In the genomic region with DNA sequence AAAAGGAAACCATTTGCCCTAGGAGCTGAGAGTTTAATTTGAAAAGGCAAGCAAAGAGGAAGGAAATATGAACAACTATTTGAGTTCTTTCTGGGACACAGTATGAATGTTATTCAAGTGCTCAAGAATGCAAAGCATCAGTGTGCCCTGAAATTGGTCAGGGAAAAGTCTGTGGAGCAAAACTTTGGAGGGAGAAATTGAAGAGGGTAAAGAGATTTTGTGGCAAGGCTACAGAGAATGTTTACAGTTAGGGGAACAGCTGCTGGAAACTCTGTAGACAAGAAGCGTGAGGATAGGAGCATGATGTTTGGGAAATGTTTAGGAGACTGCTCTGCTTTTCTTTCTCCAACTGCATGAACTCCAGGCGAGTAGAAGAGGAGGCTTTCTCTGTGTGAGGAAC, we compare ENCODE assay signal across 19 cellular contexts.
DNase-seq lines count a peak whose midpoint lies in the region; ATAC-seq, FAIRE-seq and TF ChIP-seq lines count a peak whose summit lies in the region.
"Had no signal": no experiment of that assay in that cellular context is flagged by ENCODE, and none has a peak within 500 bp of the region (broad histone marks: within the 10 kb centered on the region; RNA-seq: fewer than 3 reads in every experiment).

No MANE protein-coding gene starts in this region.

- H3K4me3 ChIP-seq in liver (ENCODE audit: low read depth in 1 of 3, low read length in 3 of 3) = no peak overlapping the region
- H3K4me3 ChIP-seq in HepG2 (replicated peaks in 1 of 3; ENCODE audit: insufficient read depth in 1 of 3, low read depth in 2 of 3, low read length in 3 of 3) = no peak overlapping the region
- H3K4me3 ChIP-seq in upper lobe of right lung = no peak overlapping the region
- H3K4me3 ChIP-seq: esophagus squamous epithelium, K562, psoas muscle, stomach had no signal

- TF ChIP-seq RAD21 in liver (IDR thresholded peaks at IDR 0.05) (no peak), HepG2 (CRISPR knock-in tag; IDR thresholded peaks at IDR 0.05) (no peak)

- 74% methylated on average over 2 of the region's 2 CpGs for WGBS in liver
- 31% methylated on average over 2 of the region's 2 CpGs for WGBS in HepG2 (ENCODE audit: low lambda C conversion rate)

- H3K4me1 ChIP-seq in liver (ENCODE audit: control insufficient read depth in 4 of 4, insufficient read depth in 4 of 4, low read length in 3 of 4) (no peaks in the 10 kb centered on the region), HepG2 (ENCODE audit: insufficient read depth, low read length) (no peaks in the 10 kb centered on the region), upper lobe of right lung (peaks cover 6% of the 10 kb centered on the region)
- H3K4me1 ChIP-seq: psoas muscle had no signal

- no peak overlapping the region for H3K9ac ChIP-seq in liver (ENCODE audit: low read depth in 1 of 2, low read length in 2 of 2)
- no peak overlapping the region for H3K9ac ChIP-seq in HepG2 (ENCODE audit: insufficient read depth, low read depth, low read length)

- POLR2A ChIA-PET in HepG2 (lab: Yijun Ruan, JAX) = no interaction called here
- POLR2A ChIA-PET in WTC11 (lab: Charles Lee) = no interaction called here

- no peak for TF ChIP-seq POLR2A in HepG2 (IDR thresholded peaks at IDR 0.05; ENCODE audit: insufficient read depth in 1 of 2, low read depth in 2 of 2, low read length in 2 of 2)

- TF ChIP-seq CTCF in liver (IDR thresholded peaks at IDR 0.05; ENCODE audit: low read depth, low read length, missing input control) (no peak), HepG2 (CRISPR knock-in tag; IDR thresholded peaks at IDR 0.05) (no peak), upper lobe of right lung (IDR thresholded peaks at IDR 0.05) (no peak), WTC11 (IDR thresholded peaks at IDR 0.05) (no peak)

- CTCF ChIA-PET in HepG2 (lab: Yijun Ruan, JAX; ENCODE audit: low intra/inter-chr PET ratio, low total read pairs) (no interaction called here), WTC11 (lab: Charles Lee) (interaction anchor here (1.1 to 1.3 kb wide), 2 partner anchors 22 to 140 kb away, joined by 3 to 4 read pairs; no protein-coding TSS in a partner anchor)

- H3K4me3 Mint-ChIP-seq in T-helper 17 cell = peak overlapping the region; percentile 85
- H3K4me3 Mint-ChIP-seq in WTC11 = no peak overlapping the region

- no peak overlapping the region for H3K27ac ChIP-seq in liver (ENCODE audit: low read depth in 1 of 2, low read length in 2 of 2)
- H3K27ac ChIP-seq in HepG2 (ENCODE audit: extremely low read length, insufficient read depth, low read length) = no peak overlapping the region
- peak overlapping the region; percentile 33 for H3K27ac ChIP-seq in upper lobe of right lung
- H3K27ac ChIP-seq: C4-2B, esophagus squamous epithelium, psoas muscle, stomach, WERI-Rb-1 had no signal

- H3K27ac Mint-ChIP-seq in T-helper 17 cell (peak overlapping the region; percentile 98), WTC11 (no peak overlapping the region)

- in situ Hi-C loops in HepG2 (cut with HindIII; ENCODE audit: extremely low pct_ligation_motif_present, low pct_unique_long_range_greater_than_20kb) = no loop called here

- H3K27me3 ChIP-seq in liver (ENCODE audit: control insufficient read depth in 4 of 4, insufficient read depth in 4 of 4, low read length in 3 of 4) (no peaks in the 10 kb centered on the region), HepG2 (ENCODE audit: control insufficient read depth in 1 of 2, insufficient read depth in 2 of 2, low read length in 2 of 2) (no peaks in the 10 kb centered on the region; a peak in 1 of 5 replicates), upper lobe of right lung (no peaks in the 10 kb centered on the region)
- H3K27me3 ChIP-seq: esophagus squamous epithelium, stomach had no signal

- no peak for FAIRE-seq in HepG2 (lab: Jason Lieb, UNC)
- FAIRE-seq: K562 had no signal

- no peak overlapping the region for H2AFZ ChIP-seq in HepG2 (ENCODE audit: low read length)

- TF ChIP-seq EP300 in HepG2 (IDR thresholded peaks at IDR 0.05; ENCODE audit: low read depth in 2 of 2, low read length in 2 of 2) = no peak
- TF ChIP-seq EP300 in HepG2 (CRISPR knock-in tag; IDR thresholded peaks at IDR 0.05; ENCODE audit: borderline replicate concordance) = no peak

- no peak overlapping the region for H3K4me2 ChIP-seq in HepG2 (ENCODE audit: low read depth, low read length)

- BruUV-seq in HepG2 (replicated peaks; lab: Mats Ljungman, UMichigan) = no TSS peak

- H3K9me3 ChIP-seq in liver (ENCODE audit: control insufficient read depth in 4 of 4, low read length in 3 of 4) (no peaks in the 10 kb centered on the region), HepG2 (ENCODE audit: low read length) (no peaks in the 10 kb centered on the region), T-helper 17 cell (ENCODE audit: control insufficient read depth, low read length, poor library complexity, severe bottlenecking) (no peaks in the 10 kb centered on the region), upper lobe of right lung (no peaks in the 10 kb centered on the region)
- H3K9me3 ChIP-seq: esophagus squamous epithelium, psoas muscle, stomach had no signal

- H3K4me1 Mint-ChIP-seq in T-helper 17 cell (peaks cover 57% of the 10 kb centered on the region), WTC11 (no peaks in the 10 kb centered on the region)

- no peaks in the 10 kb centered on the region for H3K79me2 ChIP-seq in HepG2 (ENCODE audit: insufficient read depth, low read length)

- H3K27me3 Mint-ChIP-seq in T-helper 17 cell (no peaks in the 10 kb centered on the region), WTC11 (ENCODE audit: low read depth) (peaks cover 7% of the 10 kb centered on the region)

- H3K36me3 Mint-ChIP-seq in T-helper 17 cell (ENCODE audit: low read depth) = no peaks in the 10 kb centered on the region
- no peaks in the 10 kb centered on the region for H3K36me3 Mint-ChIP-seq in WTC11

- no peaks in the 10 kb centered on the region for H4K20me1 ChIP-seq in HepG2 (ENCODE audit: insufficient read depth, low read length)

- no peaks in the 10 kb centered on the region for H3K9me3 Mint-ChIP-seq in WTC11

- H3K36me3 ChIP-seq in liver (ENCODE audit: control insufficient read depth in 4 of 4, insufficient read depth in 3 of 4, low read depth in 1 of 4, low read length in 3 of 4) (no peaks in the 10 kb centered on the region), HepG2 (replicated peaks in 1 of 2; ENCODE audit: control insufficient read depth in 1 of 2, insufficient read depth in 2 of 2, low read length in 2 of 2) (no peaks in the 10 kb centered on the region), upper lobe of right lung (no peaks in the 10 kb centered on the region)
- H3K36me3 ChIP-seq: esophagus squamous epithelium, stomach, WERI-Rb-1 had no signal

- DNase-seq in HepG2 (ENCODE audit: low spot score) (no peak), T-helper 17 cell (no peak), fibroblast of peridontal ligament (ENCODE audit: extremely low read depth) (peak; percentile 88), upper lobe of right lung (no peak), WTC11 (ENCODE audit: low spot score) (no peak), HuH-7 (ENCODE audit: low spot score) (no peak)
- DNase-seq: activated effector memory CD4-positive, alpha-beta T cell treated with Interleukin-2 at 50 U/mL for 16 hours; cerebellar nuclear complex; esophagus squamous epithelium; NCI-H187; psoas muscle; SHP77 treated with DMSO at 0.1 percent for 48 hours; stimulated activated CD4-positive, alpha-beta T cell treated with anti-CD3 and anti-CD28 coated beads, Interleukin-4, amount 100 ng/mL, for 1 hour; stomach; WERI-Rb-1 had no signal

- ATAC-seq in HepG2 (no peak), T-helper 17 cell (no peak), upper lobe of right lung (no peak), GM19397 (IDR thresholded peaks at IDR 0.05; ENCODE audit: unreplicated experiment) (no peak), WTC11 (no peak)
- ATAC-seq: K562, psoas muscle had no signal

- intact Hi-C loops in HepG2 (cut with micrococcal nuclease; ENCODE audit: unreplicated experiment) = no loop called here
- intact Hi-C loops in upper lobe of right lung (cut with DNase I) = no loop called here

TF ChIP-seq in liver, 16 proteins besides CTCF, POLR2A, EP300 and RAD21 (continues in another document):
- TF ChIP-seq RXRA (IDR thresholded peaks at IDR 0.05) = peak in 1 of 2 donors; percentile 4

TF ChIP-seq in HepG2, 621 proteins besides CTCF, POLR2A, EP300 and RAD21 (continues in another document):
- TF ChIP-seq ZNF749 (CRISPR knock-in tag; IDR thresholded peaks at IDR 0.05; ENCODE audit: borderline replicate concordance) (no peak), FOXM1 (CRISPR knock-in tag; IDR thresholded peaks at IDR 0.05) (no peak), ZNF557 (CRISPR knock-in tag; IDR thresholded peaks at IDR 0.05) (no peak), ZNF782 (CRISPR knock-in tag; IDR thresholded peaks at IDR 0.05; ENCODE audit: borderline replicate concordance) (no peak), ZNF547 (CRISPR knock-in tag; IDR thresholded peaks at IDR 0.05) (no peak), ZNF510 (CRISPR knock-in tag; IDR thresholded peaks at IDR 0.05; ENCODE audit: low read depth) (no peak)

TF ChIP-seq in WTC11, 78 proteins besides CTCF, POLR2A, EP300 and RAD21 (continues in another document):
- TF ChIP-seq ELF4 (CRISPR knock-in tag; IDR thresholded peaks at IDR 0.05; ENCODE audit: low read depth) = no peak
- TF ChIP-seq TCF7 (CRISPR knock-in tag; IDR thresholded peaks at IDR 0.05; ENCODE audit: low read depth) = no peak
- TF ChIP-seq, protein P1, sequence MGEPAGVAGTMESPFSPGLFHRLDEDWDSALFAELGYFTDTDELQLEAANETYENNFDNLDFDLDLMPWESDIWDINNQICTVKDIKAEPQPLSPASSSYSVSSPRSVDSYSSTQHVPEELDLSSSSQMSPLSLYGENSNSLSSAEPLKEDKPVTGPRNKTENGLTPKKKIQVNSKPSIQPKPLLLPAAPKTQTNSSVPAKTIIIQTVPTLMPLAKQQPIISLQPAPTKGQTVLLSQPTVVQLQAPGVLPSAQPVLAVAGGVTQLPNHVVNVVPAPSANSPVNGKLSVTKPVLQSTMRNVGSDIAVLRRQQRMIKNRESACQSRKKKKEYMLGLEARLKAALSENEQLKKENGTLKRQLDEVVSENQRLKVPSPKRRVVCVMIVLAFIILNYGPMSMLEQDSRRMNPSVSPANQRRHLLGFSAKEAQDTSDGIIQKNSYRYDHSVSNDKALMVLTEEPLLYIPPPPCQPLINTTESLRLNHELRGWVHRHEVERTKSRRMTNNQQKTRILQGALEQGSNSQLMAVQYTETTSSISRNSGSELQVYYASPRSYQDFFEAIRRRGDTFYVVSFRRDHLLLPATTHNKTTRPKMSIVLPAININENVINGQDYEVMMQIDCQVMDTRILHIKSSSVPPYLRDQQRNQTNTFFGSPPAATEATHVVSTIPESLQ (CRISPR knock-in tag; IDR thresholded peaks at IDR 0.05) = no peak
